8 cellular contexts compared by ENCODE assay signal in the genomic region with DNA sequence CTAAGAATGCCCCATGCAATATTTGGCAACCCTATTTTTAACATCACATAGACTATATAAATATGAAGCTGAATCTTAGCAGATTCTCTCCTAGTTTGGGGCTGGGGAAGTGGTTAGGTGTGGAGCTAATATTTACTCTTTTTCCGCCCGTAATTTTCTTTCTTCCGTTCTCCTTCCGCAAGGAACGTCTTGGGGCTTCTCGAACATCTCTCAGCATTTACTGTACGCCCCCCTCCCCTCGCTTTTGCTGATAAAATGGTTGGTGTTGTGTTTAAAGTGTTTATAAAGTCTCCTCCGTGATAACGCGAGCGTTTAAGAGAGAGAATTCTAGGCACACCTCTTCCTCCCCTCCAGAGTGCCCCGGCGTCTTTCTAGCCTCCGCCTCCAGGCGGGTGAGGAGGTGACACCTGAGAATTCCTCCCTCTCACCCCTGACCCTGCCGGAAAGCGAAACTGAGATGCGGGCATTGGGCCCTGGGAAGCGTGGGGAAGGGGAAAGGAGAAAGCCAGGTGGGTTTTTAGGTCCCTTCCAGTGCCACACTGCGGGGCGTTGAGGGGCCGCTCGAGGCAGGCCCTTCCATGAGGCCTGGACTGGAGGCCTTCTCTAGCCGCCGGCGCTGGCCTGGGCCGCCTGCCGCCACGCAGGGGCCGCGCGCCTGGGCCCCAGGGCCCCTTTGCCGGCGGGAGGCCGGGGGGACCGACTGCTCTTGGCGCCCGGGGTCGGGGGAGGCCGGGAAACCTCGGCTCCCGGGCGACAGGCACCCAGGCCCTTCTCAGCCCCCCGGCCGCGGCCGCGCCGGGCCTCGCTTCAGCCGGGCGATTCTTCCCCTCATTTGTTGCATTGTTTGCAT.
DNase-seq lines count a peak whose midpoint lies in the region; ATAC-seq, FAIRE-seq and TF ChIP-seq lines count a peak whose summit lies in the region.
"Not testable (repeated sequence)": the region's sequence is repeated elsewhere in the genome, so short reads cannot be mapped to it uniquely, and the experiment has no call there.

No MANE protein-coding gene starts in this region.

- H3K9me3 ChIP-seq in Peyer's patch; endocrine pancreas (ENCODE audit: control insufficient read depth, low read length): not testable (repeated sequence)

- not testable (repeated sequence) for H3K27me3 ChIP-seq in Peyer's patch; endocrine pancreas (ENCODE audit: control insufficient read depth, insufficient read depth, low read length)

- H3K36me3 ChIP-seq in Peyer's patch; endocrine pancreas (ENCODE audit: control insufficient read depth, insufficient read depth, low read length): not testable (repeated sequence)

- TF ChIP-seq POLR2A in GM12892 (IDR thresholded peaks at IDR 0.05; ENCODE audit: low read depth, low read length), result peak; percentile 36; the same call in 1 of the 2 replicates
- peak; percentile 46 to 48 for TF ChIP-seq POLR2A in Peyer's patch (IDR thresholded peaks at IDR 0.05)

- not testable (repeated sequence) for DNase-seq in GM12892 (ENCODE audit: insufficient read length)
- DNase-seq in Peyer's patch (peak; percentile 63 to 85 (median 70)), activated T-cell treated with anti-CD3 and anti-CD28 coated beads for 4 hours (peak; percentile 43), mucosa of gallbladder (ENCODE audit: low spot score) (peak; percentile 35)
- peak; percentile 61 for DNase-seq in stimulated activated naive CD8-positive, alpha-beta T cell treated with anti-CD3 and anti-CD28 coated beads, Interleukin-15, Interleukin-2, amounts not matched to agents 100 U/mL and 50 U/mL, for 24 hours

- H3K27ac ChIP-seq in Peyer's patch, result peak overlapping the region; percentile 62 to 81 (median 76)

- H3K9ac ChIP-seq in endocrine pancreas (ENCODE audit: control insufficient read depth, insufficient read depth, low read length), result peak overlapping the region; percentile 39

- H3K4me3 ChIP-seq in Peyer's patch (peak overlapping the region; percentile 48 to 60 (median 52)), endocrine pancreas (ENCODE audit: control insufficient read depth, insufficient read depth, low read length) (peak overlapping the region; percentile 66)

- peaks cover 0 to 12% (median 0%) of the 10 kb centered on the region in 4 donors for H3K4me1 ChIP-seq in Peyer's patch
- H3K4me1 ChIP-seq in endocrine pancreas (ENCODE audit: control insufficient read depth, insufficient read depth, low read length), result not testable (repeated sequence)

- FAIRE-seq in GM12892 (lab: Jason Lieb, UNC), result peak; percentile 70

- peak in 3 of 6 experiments; percentile 34 to 51 (median 46) for TF ChIP-seq CTCF in Peyer's patch (IDR thresholded peaks at IDR 0.05)

- ATAC-seq in GM21576 (IDR thresholded peaks at IDR 0.05; ENCODE audit: unreplicated experiment) (peak; percentile 80), HG03457 (IDR thresholded peaks at IDR 0.05; ENCODE audit: unreplicated experiment) (peak; percentile 94)
- peak; percentile 94 for ATAC-seq in stimulated activated naive CD8-positive, alpha-beta T cell treated with anti-CD3 and anti-CD28 coated beads, Interleukin-15, Interleukin-2, amounts not matched to agents 100 U/mL and 50 U/mL, for 24 hours
